Comparison of ENCODE assay signal across 9 cellular contexts in the genomic region with DNA sequence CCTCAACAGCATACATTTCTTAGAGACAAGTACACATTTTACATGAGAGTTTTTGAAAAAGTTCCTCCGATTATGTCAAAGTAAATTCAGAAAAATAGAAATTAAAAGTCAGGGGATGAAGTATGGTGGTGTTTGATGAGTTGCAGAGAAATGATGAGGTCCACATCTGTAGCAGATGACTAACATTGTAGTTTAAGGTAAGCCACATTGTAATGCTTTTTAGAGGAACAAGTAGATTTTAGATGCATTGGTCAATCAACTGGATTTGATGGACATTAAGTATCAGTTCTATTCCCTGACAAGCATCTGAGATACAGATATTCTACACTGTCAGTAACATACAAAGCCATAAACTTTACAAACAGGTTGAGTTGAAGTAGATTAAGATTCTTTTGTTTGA.
"Had no signal": no experiment of that assay in that cellular context is flagged by ENCODE, and none has a peak within 500 bp of the region (broad histone marks: within the 10 kb centered on the region; RNA-seq: fewer than 3 reads in every experiment).

No MANE protein-coding gene starts in this region.

- ATAC-seq: HepG2, K562 had no signal

- DNase-seq: IMR-90, KBM-7, KG1 had no signal

- H3K36me3 Mint-ChIP-seq: IgD-negative memory B cell had no signal

- H3K4me1 Mint-ChIP-seq: IgD-negative memory B cell had no signal

- H3K4me3 ChIP-seq: K562 had no signal

- H3K4me2 ChIP-seq: KMS-11 had no signal

- H3K4me3 Mint-ChIP-seq: IgD-negative memory B cell had no signal

- H3K9ac ChIP-seq: KMS-11 had no signal

- FAIRE-seq: HepG2, HTR-8/SVneo, K562 had no signal

- H3K27ac Mint-ChIP-seq: IgD-negative memory B cell had no signal

- H3K27ac ChIP-seq: HL-60, KMS-11 had no signal

- H3K27me3 Mint-ChIP-seq: IgD-negative memory B cell had no signal
